In the genomic region with DNA sequence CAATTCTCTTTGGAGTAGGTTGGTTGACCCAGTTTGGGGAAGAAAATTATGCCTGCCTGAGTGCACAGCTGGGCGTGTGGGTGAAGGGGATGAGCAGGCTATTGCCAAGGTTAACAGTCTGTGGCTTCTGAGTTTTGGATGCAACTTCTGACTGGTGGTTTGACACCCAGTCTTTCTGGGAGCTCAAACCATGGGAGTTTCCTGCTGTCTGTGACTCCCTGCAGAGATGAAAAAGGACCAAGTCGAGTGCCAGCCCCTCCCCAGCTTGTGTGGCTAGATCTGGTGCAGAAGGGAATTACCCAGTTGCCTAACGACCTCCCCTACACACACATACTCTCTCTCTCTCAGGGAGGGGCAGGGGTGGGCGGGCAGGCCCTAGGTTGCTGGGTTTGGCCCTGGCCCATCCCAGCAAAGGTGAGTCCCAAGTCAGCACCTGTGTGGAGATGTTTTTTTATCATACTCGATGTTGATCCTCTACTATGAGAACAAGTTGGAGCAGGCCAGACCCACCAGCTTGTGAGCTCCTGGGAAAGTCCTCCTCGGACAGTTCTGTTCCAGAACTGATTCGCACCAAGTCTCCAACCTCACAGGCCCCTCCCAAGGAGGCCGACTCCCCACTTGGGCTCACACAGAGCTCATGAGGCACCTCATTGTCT, we compare ENCODE assay signal across 16 cellular contexts. TPM values are rescaled to one million over a fixed set of nuclear protein-coding genes. Genes with fewer than 3 reads are reported as not detected.
DNase-seq lines count a peak whose midpoint lies in the region; ATAC-seq and TF ChIP-seq lines count a peak whose summit lies in the region.
"Had no signal": no experiment of that assay in that cellular context is flagged by ENCODE, and none has a peak within 500 bp of the region (broad histone marks: within the 10 kb centered on the region; RNA-seq: fewer than 3 reads in every experiment).

No MANE protein-coding gene starts in this region.

- H3K36me3 ChIP-seq in right atrium auricular region: no peaks in the 10 kb centered on the region
- H3K36me3 ChIP-seq: ascending aorta, left lung had no signal

- H3K27me3 ChIP-seq in right atrium auricular region (no peaks in the 10 kb centered on the region), foreskin keratinocyte (no peaks in the 10 kb centered on the region)
- H3K27me3 ChIP-seq: ascending aorta had no signal

- TF ChIP-seq CTCF in right atrium auricular region (IDR thresholded peaks at IDR 0.05) (no peak), foreskin keratinocyte (conservative IDR thresholded peaks at IDR 0.05) (no peak)

- intact Hi-C loops in Right ventricle myocardium inferior (cut with DNase I): no loop called here

- H3K4me3 ChIP-seq in right atrium auricular region: no peak overlapping the region
- H3K4me3 ChIP-seq: ascending aorta, left lung had no signal

- H3K27ac ChIP-seq in right atrium auricular region (peak overlapping the region; percentile 5 to 64), foreskin keratinocyte (peak overlapping the region; percentile 100)
- H3K27ac ChIP-seq: ascending aorta, VCaP had no signal

- H3K4me1 ChIP-seq in right atrium auricular region: peaks cover 0 to 40% of the 10 kb centered on the region in 2 donors
- H3K4me1 ChIP-seq in foreskin keratinocyte: peaks cover 50% of the 10 kb centered on the region
- H3K4me1 ChIP-seq: ascending aorta had no signal

- no peaks in the 10 kb centered on the region for H3K9me3 ChIP-seq in right atrium auricular region
- H3K9me3 ChIP-seq: ascending aorta, left lung had no signal

- DNase-seq in right atrium auricular region (ENCODE audit: low spot score) (no peak), Right ventricle myocardium inferior (ENCODE audit: missing footprints) (no peak), SKM-1 (lab: John Stamatoyannopoulos, UW; ENCODE audit: unreplicated experiment) (peak; percentile 75), foreskin keratinocyte (peak; percentile 99), NCI-H774 (lab: John Stamatoyannopoulos, UW) (no peak), NCI-H187 (lab: John Stamatoyannopoulos, UW) (no peak), NOMO-1 treated with DMSO at 0.1 percent for 48 hours (lab: John Stamatoyannopoulos, UW; ENCODE audit: unreplicated experiment) (no peak)
- DNase-seq: effector CD8-positive, alpha-beta T cell; GDM1; Karpas-422; SIG-M5 had no signal

- no peak for ATAC-seq in Right ventricle myocardium inferior
- ATAC-seq in foreskin keratinocyte: peak; percentile 61
- no peak for ATAC-seq in HG03439 (IDR thresholded peaks at IDR 0.05; ENCODE audit: unreplicated experiment)

RNA-seq across cellular contexts. Expression of gene PKP1, which starts 28.2 kb away (rescaled TPM):
- total RNA-seq in right atrium auricular region: 1 to 10 TPM in 1 of 2 donors, not detected in 1; 2.3 TPM
- total RNA-seq in Right ventricle myocardium inferior: 0.16 TPM
- 153 and 171 TPM in 2 replicates for total RNA-seq in foreskin keratinocyte
- polyA plus RNA-seq in foreskin keratinocyte: 92.5 and 104 TPM in 2 replicates
- total RNA-seq: ascending aorta, neural crest cell had no signal

Comparison
In these comparisons a context has a peak if more than half of its experiments do, and no peak if none do; other contexts are left out.
1. DNase-seq: peak in SKM-1 (single experiment) and foreskin keratinocyte (2 of 2); none in right atrium auricular region (single experiment), Right ventricle myocardium inferior (single experiment), NCI-H774 (single experiment), NCI-H187 (0 of 2) and NOMO-1 treated with DMSO at 0.1 percent for 48 hours (single experiment).
2. RNA of gene PKP1, which starts 28.2 kb away (total RNA-seq): 153 to 171 TPM in foreskin keratinocyte; 2.3 TPM in right atrium auricular region and 0.16 TPM in Right ventricle myocardium inferior (single experiment); every median in the first group is over 10 times any median in the second.